Comparison of ENCODE assay signal across 1 cellular context in genomic region chr20:21133917-21134622, GRCh38.
TF ChIP-seq lines count a peak whose summit lies in the region.

No MANE protein-coding gene starts in this region.

TF ChIP-seq in GM23338, 12 proteins besides CTCF, POLR2A, EP300 and RAD21:
- TF ChIP-seq CREB1 (CRISPR knock-in tag; IDR thresholded peaks at IDR 0.05; ENCODE audit: low read depth), result no peak
- TF ChIP-seq NANOG (IDR thresholded peaks at IDR 0.05; ENCODE audit: borderline replicate concordance), result no peak
- TF ChIP-seq ZNF462 (CRISPR knock-in tag; IDR thresholded peaks at IDR 0.05), result no peak
- TF ChIP-seq STAT1 (IDR thresholded peaks at IDR 0.05; ENCODE audit: unreplicated experiment), result no peak
